In the genomic region with DNA sequence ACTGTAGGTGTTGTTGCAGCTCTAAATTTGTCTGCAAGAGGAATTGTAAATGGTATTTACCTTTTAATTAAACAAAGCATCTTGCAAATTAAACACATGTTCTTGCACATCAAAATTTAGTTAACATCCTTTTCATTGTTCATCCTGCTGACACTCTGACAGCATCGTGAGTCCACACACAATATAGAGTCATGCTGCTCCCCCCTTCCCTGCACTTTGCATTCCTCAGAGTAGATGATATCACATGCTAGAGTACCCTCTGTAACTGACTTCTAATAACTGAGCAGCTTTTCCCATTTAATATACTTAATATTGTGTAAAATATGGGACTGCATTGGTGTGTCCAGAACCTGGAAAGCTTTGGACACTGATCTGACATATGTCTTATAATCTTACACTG, we compare ENCODE assay signal across 18 cellular contexts.
DNase-seq lines count a peak whose midpoint lies in the region; ATAC-seq, FAIRE-seq and TF ChIP-seq lines count a peak whose summit lies in the region.
"Had no signal": no experiment of that assay in that cellular context is flagged by ENCODE, and none has a peak within 500 bp of the region (broad histone marks: within the 10 kb centered on the region; RNA-seq: fewer than 3 reads in every experiment).

No MANE protein-coding gene starts in this region.

- H3K4me3 ChIP-seq in A549 (no peak overlapping the region), GM23248 (no peak overlapping the region), epithelial cell of esophagus (ENCODE audit: low read length) (no peak overlapping the region)
- H3K4me3 ChIP-seq: GM23338, Peyer's patch had no signal

- H3K9ac ChIP-seq in GM23248: no peak overlapping the region

- in situ Hi-C loops in GM23248 (cut with MboI): loop anchor here (10.0 to 25.0 kb wide), 2 partner anchors 405 to 1097 kb away; no protein-coding TSS in a partner anchor

- H3K4me1 ChIP-seq in A549 (peaks cover 21% of the 10 kb centered on the region; the same call in 2 of the 3 replicates), GM23248 (ENCODE audit: insufficient read depth) (0 out of 2 replicates have a peak, but pooled peaks cover 5% of the 10 kb centered on the region)
- H3K4me1 ChIP-seq: Peyer's patch had no signal

- POLR2A ChIA-PET in A549 (lab: Yijun Ruan, JAX): no interaction called here

- no peaks in the 10 kb centered on the region for H3K4me1 Mint-ChIP-seq in activated T-cell treated with anti-CD3 and anti-CD28 coated beads, Interleukin-2, amount 50 U/mL, for 24 hours (ENCODE audit: low read depth)

- H3K9me3 ChIP-seq in A549: no peaks in the 10 kb centered on the region
- no peaks in the 10 kb centered on the region for H3K9me3 ChIP-seq in GM23248 (ENCODE audit: low read depth)
- H3K9me3 ChIP-seq: Caco-2, Peyer's patch had no signal

- 50% methylated on average over 1 of the region's 1 CpG for WGBS in A549 (ENCODE audit: missing lambda C conversion rate)
- WGBS in GM23248 (ENCODE audit: low coverage in 1 of 2, low lambda C conversion rate in 2 of 2, missing lambda C conversion rate in 2 of 2), 2 experiments: 28 to 29% methylated on average over 1 of the region's 1 CpG

- no peaks in the 10 kb centered on the region for H4K20me1 ChIP-seq in GM23248 (ENCODE audit: insufficient read depth)

- no peak for TF ChIP-seq EP300 in A549 (IDR thresholded peaks at IDR 0.05)

- CTCF ChIA-PET in A549 (lab: Yijun Ruan, JAX): interaction anchor here (1.0 kb wide), 1 partner anchor 9 kb away, joined by 4 read pairs; no protein-coding TSS in a partner anchor

- H2AFZ ChIP-seq in GM23248: 0 out of 2 replicates have a peak overlapping the region, but pooled peaks have one; percentile 14
- H2AFZ ChIP-seq: GM23338 had no signal

- no peaks in the 10 kb centered on the region for H3K9me3 Mint-ChIP-seq in activated T-cell treated with anti-CD3 and anti-CD28 coated beads, Interleukin-2, amount 50 U/mL, for 24 hours
- H3K9me3 Mint-ChIP-seq: GM23338 had no signal

- H3K4me3 Mint-ChIP-seq in activated T-cell treated with anti-CD3 and anti-CD28 coated beads, Interleukin-2, amount 50 U/mL, for 24 hours: no peak overlapping the region
- H3K4me3 Mint-ChIP-seq: GM23338 had no signal

- H3F3A ChIP-seq in GM23248 (ENCODE audit: insufficient read depth): no peaks in the 10 kb centered on the region

- DNase-seq in A549 (ENCODE audit: low read depth in 1 of 2, low spot score in 1 of 2): no peak
- DNase-seq in GM23248: no peak
- peak; percentile 51 for DNase-seq in RCC 7860 (ENCODE audit: low spot score)
- DNase-seq in epithelial cell of esophagus (ENCODE audit: low read depth): peak; percentile 18
- DNase-seq in islet precursor cell: no peak
- no peak for DNase-seq in HK-2 (ENCODE audit: unreplicated experiment)
- no peak for DNase-seq in activated T-cell treated with anti-CD3 and anti-CD28 coated beads, Interleukin-2, amount 50 U/mL, for 24 hours
- DNase-seq: Caco-2, Karpas-422, NCI-H1105, NCI-H1694 treated with DMSO at 0.1 percent for 48 hours, NCI-H446 treated with DMSO at 0.1 percent for 48 hours, Peyer's patch, Right ventricle myocardium superior had no signal

- no peak for TF ChIP-seq POLR2A in A549 (IDR thresholded peaks at IDR 0.05; ENCODE audit: low read length)

- H3K27ac ChIP-seq in A549: no peak overlapping the region
- H3K27ac ChIP-seq in GM23248: no peak overlapping the region
- H3K27ac ChIP-seq: C4-2B, Peyer's patch had no signal

- TF ChIP-seq CTCF in A549 (IDR thresholded peaks at IDR 0.05) (no peak), epithelial cell of esophagus (IDR thresholded peaks at IDR 0.05; ENCODE audit: insufficient read depth, low read depth, low read length, missing control alignments) (no peak)

- FAIRE-seq in A549 (lab: Jason Lieb, UNC): no peak
- no peak for FAIRE-seq in RCC 7860 (lab: Jason Lieb, UNC)
- FAIRE-seq: A204.1 had no signal

- H3K36me3 ChIP-seq in GM23248 (ENCODE audit: low read depth): no peaks in the 10 kb centered on the region
- H3K36me3 ChIP-seq: Peyer's patch had no signal

- ATAC-seq in A549: no peak
- no peak for ATAC-seq in HG03135 (IDR thresholded peaks at IDR 0.05; ENCODE audit: unreplicated experiment)
- ATAC-seq: GM23338 had no signal

- H3K4me2 ChIP-seq in A549 (peak overlapping the region; percentile 14; the same call in 2 of the 3 replicates), GM23248 (ENCODE audit: unreplicated experiment) (no peak overlapping the region)
- H3K4me2 ChIP-seq: GM23338 had no signal

- H3K9me2 ChIP-seq in GM23248 (ENCODE audit: insufficient read depth): no peaks in the 10 kb centered on the region

- no peak for TF ChIP-seq RAD21 in A549 (conservative IDR thresholded peaks at IDR 0.05 in 1 of 2, IDR thresholded peaks at IDR 0.05 in 1 of 2)

- H3K27me3 ChIP-seq in GM23248 (replicated peaks; ENCODE audit: insufficient read depth): no peaks in the 10 kb centered on the region
- H3K27me3 ChIP-seq: Peyer's patch had no signal

- H3K27me3 Mint-ChIP-seq in activated T-cell treated with anti-CD3 and anti-CD28 coated beads, Interleukin-2, amount 50 U/mL, for 24 hours: peaks cover 54% of the 10 kb centered on the region

- H3K36me3 Mint-ChIP-seq in activated T-cell treated with anti-CD3 and anti-CD28 coated beads, Interleukin-2, amount 50 U/mL, for 24 hours (ENCODE audit: low read depth): no peaks in the 10 kb centered on the region

- no peak overlapping the region for H3K27ac Mint-ChIP-seq in activated T-cell treated with anti-CD3 and anti-CD28 coated beads, Interleukin-2, amount 50 U/mL, for 24 hours
- H3K27ac Mint-ChIP-seq: GM23338 had no signal

- no peaks in the 10 kb centered on the region for H3K79me2 ChIP-seq in GM23248 (ENCODE audit: insufficient read depth)

TF ChIP-seq in A549, 52 proteins besides CTCF, POLR2A, EP300 and RAD21:
- TF ChIP-seq KDM1A (IDR thresholded peaks at IDR 0.05; ENCODE audit: low read depth) (no peak), RARB (CRISPR knock-in tag; IDR thresholded peaks at IDR 0.05) (no peak), CHD4 (IDR thresholded peaks at IDR 0.05; ENCODE audit: borderline replicate concordance) (no peak), RNF2 (IDR thresholded peaks at IDR 0.05; ENCODE audit: borderline replicate concordance, low read depth) (no peak), MAZ (IDR thresholded peaks at IDR 0.05; ENCODE audit: borderline replicate concordance, low read depth, low read length) (no peak)
- TF ChIP-seq, protein P1, sequence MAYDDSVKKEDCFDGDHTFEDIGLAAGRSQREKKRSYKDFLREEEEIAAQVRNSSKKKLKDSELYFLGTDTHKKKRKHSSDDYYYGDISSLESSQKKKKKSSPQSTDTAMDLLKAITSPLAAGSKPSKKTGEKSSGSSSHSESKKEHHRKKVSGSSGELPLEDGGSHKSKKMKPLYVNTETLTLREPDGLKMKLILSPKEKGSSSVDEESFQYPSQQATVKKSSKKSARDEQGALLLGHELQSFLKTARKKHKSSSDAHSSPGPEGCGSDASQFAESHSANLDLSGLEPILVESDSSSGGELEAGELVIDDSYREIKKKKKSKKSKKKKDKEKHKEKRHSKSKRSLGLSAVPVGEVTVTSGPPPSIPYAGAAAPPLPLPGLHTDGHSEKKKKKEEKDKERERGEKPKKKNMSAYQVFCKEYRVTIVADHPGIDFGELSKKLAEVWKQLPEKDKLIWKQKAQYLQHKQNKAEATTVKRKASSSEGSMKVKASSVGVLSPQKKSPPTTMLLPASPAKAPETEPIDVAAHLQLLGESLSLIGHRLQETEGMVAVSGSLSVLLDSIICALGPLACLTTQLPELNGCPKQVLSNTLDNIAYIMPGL (CRISPR knock-in tag; IDR thresholded peaks at IDR 0.05; ENCODE audit: borderline replicate concordance): no peak

Comparison
In these comparisons a context has a peak if more than half of its experiments do, and no peak if none do; other contexts are left out.
1. DNase-seq: peak in RCC 7860 (single experiment) and epithelial cell of esophagus (single experiment); none in A549 (0 of 2), GM23248 (single experiment), islet precursor cell (single experiment), HK-2 (single experiment) and activated T-cell treated with anti-CD3 and anti-CD28 coated beads, Interleukin-2, amount 50 U/mL, for 24 hours (single experiment).